ENCODE assay signal across 2 cellular contexts in the genomic region with DNA sequence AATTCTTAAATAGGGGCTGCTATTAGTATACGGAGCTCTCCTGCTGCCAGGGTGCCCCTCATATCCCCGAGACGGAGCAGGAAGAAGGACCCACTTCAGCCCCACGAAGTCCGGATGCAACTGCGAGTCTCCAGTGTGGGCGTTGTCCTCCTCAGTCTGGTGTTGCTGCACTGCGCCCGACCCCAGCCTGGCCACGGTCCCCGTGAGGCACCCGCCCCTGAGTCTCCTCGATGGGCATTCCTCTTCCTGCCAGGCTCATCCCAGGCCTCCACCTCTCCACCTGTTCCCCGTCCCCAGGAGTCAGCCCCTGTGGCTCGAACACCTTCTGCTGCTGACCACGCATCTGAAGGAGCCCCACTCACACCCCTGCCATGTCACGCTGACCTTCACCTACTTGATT.
TF ChIP-seq lines count a peak whose summit lies in the region.

No MANE protein-coding gene starts in this region.

TF ChIP-seq in K562, 482 proteins besides CTCF, POLR2A, EP300 and RAD21:
- TF ChIP-seq MECOM (CRISPR knock-in tag; IDR thresholded peaks at IDR 0.05) (no peak), RBBP5 (IDR thresholded peaks at IDR 0.05; ENCODE audit: borderline replicate concordance, insufficient read depth, low read length, poor library complexity, severe bottlenecking) (no peak), EP400 (IDR thresholded peaks at IDR 0.05) (no peak), ARID2 (IDR thresholded peaks at IDR 0.05) (no peak), HNRNPL (IDR thresholded peaks at IDR 0.05; ENCODE audit: low read depth, low read length) (no peak), TBP (optimal IDR thresholded peaks at IDR 0.05; ENCODE audit: low read depth, low read length) (no peak), RBM17 (IDR thresholded peaks at IDR 0.05; ENCODE audit: borderline replicate concordance, low read depth, low read length) (no peak), MCM2 (IDR thresholded peaks at IDR 0.05; ENCODE audit: low read depth) (no peak)

TF ChIP-seq in endothelial cell of umbilical vein, 7 proteins besides CTCF, POLR2A, EP300 and RAD21:
- TF ChIP-seq JUN (IDR thresholded peaks at IDR 0.05; ENCODE audit: borderline replicate concordance, insufficient read depth, insufficient read length, low read depth) (no peak), FOS (IDR thresholded peaks at IDR 0.05; ENCODE audit: borderline replicate concordance, insufficient read depth, low read length) (no peak), GATA2 (IDR thresholded peaks at IDR 0.05; ENCODE audit: insufficient read depth, insufficient read length, low read depth, low read length) (no peak), EZH2 (IDR thresholded peaks at IDR 0.05; ENCODE audit: borderline replicate concordance, low read depth, low read length, severe bottlenecking) (no peak), MYC (IDR thresholded peaks at IDR 0.05; ENCODE audit: low read depth, low read length) (no peak), POLR2AphosphoS5 (IDR thresholded peaks at IDR 0.05; ENCODE audit: insufficient read depth, low read depth, low read length) (no peak)
- TF ChIP-seq, protein P1, sequence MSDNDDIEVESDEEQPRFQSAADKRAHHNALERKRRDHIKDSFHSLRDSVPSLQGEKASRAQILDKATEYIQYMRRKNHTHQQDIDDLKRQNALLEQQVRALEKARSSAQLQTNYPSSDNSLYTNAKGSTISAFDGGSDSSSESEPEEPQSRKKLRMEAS (IDR thresholded peaks at IDR 0.05; ENCODE audit: insufficient read depth, insufficient read length): no peak
